Comparison of ENCODE assay signal across 11 cellular contexts in the genomic region with DNA sequence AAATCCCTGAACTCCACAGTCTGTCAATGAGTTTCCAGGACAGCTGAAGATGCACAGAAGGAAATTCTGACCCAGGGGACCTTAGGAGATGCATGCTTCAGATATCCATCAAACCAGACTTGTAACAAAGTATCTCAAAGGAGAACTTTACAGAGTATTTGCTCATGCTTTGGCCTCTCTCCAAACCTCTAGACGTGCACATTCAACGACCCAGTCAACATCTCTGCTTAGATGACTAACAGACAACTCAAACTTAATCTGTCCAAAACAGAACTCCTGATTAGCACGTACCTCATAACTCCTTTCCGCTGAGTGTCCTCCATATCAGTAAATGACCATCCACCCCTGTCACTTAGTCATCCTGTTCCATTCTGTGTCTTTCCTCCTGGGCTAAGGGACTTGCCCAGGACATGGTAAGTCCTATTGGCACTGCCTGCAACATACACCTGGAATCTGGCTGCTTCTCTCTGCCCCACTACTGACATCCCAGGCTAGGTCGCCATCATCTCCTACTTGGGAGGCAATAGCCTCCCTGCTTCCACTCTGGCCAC.
DNase-seq lines count a peak whose midpoint lies in the region; ATAC-seq and TF ChIP-seq lines count a peak whose summit lies in the region.
"Had no signal": no experiment of that assay in that cellular context is flagged by ENCODE, and none has a peak within 500 bp of the region (broad histone marks: within the 10 kb centered on the region; RNA-seq: fewer than 3 reads in every experiment).

No MANE protein-coding gene starts in this region.

- H3K27me3 Mint-ChIP-seq in Calu3 (ENCODE audit: unreplicated experiment) (no peaks in the 10 kb centered on the region), endodermal cell (ENCODE audit: insufficient read depth) (no peaks in the 10 kb centered on the region)

- no peak overlapping the region for H3K4me3 Mint-ChIP-seq in Calu3 (ENCODE audit: low read depth, unreplicated experiment)
- H3K4me3 Mint-ChIP-seq in endodermal cell = no peak overlapping the region
- H3K4me3 Mint-ChIP-seq: T-helper 1 cell treated with Interleukin-12 subunit alpha and Interleukin-12 subunit beta and Interleukin-4 antibody, amounts not matched to agents 30 μg/mL and 1 μg/mL, for 36 hours had no signal

- intact Hi-C loops in Calu3 (cut with micrococcal nuclease; ENCODE audit: unreplicated experiment) (no loop called here), PC-3 (cut with micrococcal nuclease) (loop anchor here (1.0 kb wide), 1 partner anchor 34 kb away; no protein-coding TSS in a partner anchor)

- H3K4me3 ChIP-seq in PC-3 (ENCODE audit: low read length) (no peak overlapping the region), endodermal cell (ENCODE audit: low read length) (peak overlapping the region; percentile 16)

- no peak overlapping the region for H2AFZ ChIP-seq in PC-3 (ENCODE audit: low read length)

- H4K20me1 ChIP-seq in PC-3 (ENCODE audit: low read length) = peaks cover 9% of the 10 kb centered on the region; the same call in 1 of the 2 replicates

- H3K36me3 ChIP-seq in PC-3 (ENCODE audit: low read depth, low read length) (no peaks in the 10 kb centered on the region), endodermal cell (ENCODE audit: control insufficient read depth, insufficient read depth, low read length) (no peaks in the 10 kb centered on the region)

- peak overlapping the region; percentile 32 for H3K27ac Mint-ChIP-seq in Calu3 (ENCODE audit: unreplicated experiment)
- no peak overlapping the region for H3K27ac Mint-ChIP-seq in endodermal cell
- H3K27ac Mint-ChIP-seq: T-helper 1 cell treated with Interleukin-12 subunit alpha and Interleukin-12 subunit beta and Interleukin-4 antibody, amounts not matched to agents 30 μg/mL and 1 μg/mL, for 36 hours had no signal

- peak; percentile 91 for ATAC-seq in PC-3
- no peak for ATAC-seq in GM19467 (IDR thresholded peaks at IDR 0.05; ENCODE audit: unreplicated experiment)

- H3K27ac ChIP-seq in PC-3 (ENCODE audit: low read length) (no peak overlapping the region), endodermal cell (ENCODE audit: low read depth, low read length) (no peak overlapping the region)
- H3K27ac ChIP-seq: HL-60 had no signal

- no peaks in the 10 kb centered on the region for H3K79me2 ChIP-seq in PC-3 (ENCODE audit: low read length)

- peaks cover 9% of the 10 kb centered on the region for H3K4me1 Mint-ChIP-seq in Calu3 (ENCODE audit: low read depth, unreplicated experiment)
- H3K4me1 Mint-ChIP-seq in endodermal cell = peaks cover 38% of the 10 kb centered on the region

- H3K27me3 ChIP-seq in PC-3 (ENCODE audit: low read length) (no peaks in the 10 kb centered on the region), endodermal cell (ENCODE audit: control insufficient read depth, insufficient read depth, low read length, poor library complexity, severe bottlenecking) (no peaks in the 10 kb centered on the region)

- DNase-seq in Calu3 (no peak), PC-3 (peak; percentile 94), endodermal cell (no peak), non-pigmented ciliary epithelial cell (ENCODE audit: low read depth) (peak; percentile 82), HEK293T (ENCODE audit: extremely low spot score) (no peak), NCI-H1436 treated with DMSO at 0.1 percent for 48 hours (lab: John Stamatoyannopoulos, UW) (no peak), COLO829 (ENCODE audit: low spot score) (no peak)
- DNase-seq: activated T-cell treated with anti-CD3 and anti-CD28 coated beads, Interleukin-2, amount 50 U/mL, for 48 hours had no signal

- H3F3A ChIP-seq in PC-3 (ENCODE audit: low read length, unreplicated experiment) = no peaks in the 10 kb centered on the region

- H3K4me1 ChIP-seq in PC-3 (ENCODE audit: insufficient read depth, low read length) = peaks cover 17% of the 10 kb centered on the region
- H3K4me1 ChIP-seq in endodermal cell (ENCODE audit: control insufficient read depth, insufficient read depth, low read length) = peaks cover 10% of the 10 kb centered on the region

- peak overlapping the region; percentile 29 for H3K4me2 ChIP-seq in PC-3 (ENCODE audit: low read length)

- H3K36me3 Mint-ChIP-seq in Calu3 (ENCODE audit: insufficient read depth, unreplicated experiment) (no peaks in the 10 kb centered on the region), endodermal cell (ENCODE audit: low read depth) (peaks cover 3% of the 10 kb centered on the region)

- CTCF ChIA-PET in Calu3 (lab: Charles Lee) = no interaction called here
- CTCF ChIA-PET in PC-3 (lab: Charles Lee) = no interaction called here
- CTCF ChIA-PET in HEK293T (lab: Yijun Ruan, JAX) = interaction anchor here (0.7 kb wide), 1 partner anchor 9 kb away, joined by 4 read pairs; no protein-coding TSS in a partner anchor

- POLR2A ChIA-PET in PC-3 (lab: Charles Lee; ENCODE audit: unreplicated experiment) = no interaction called here
- POLR2A ChIA-PET in HEK293T (lab: Yijun Ruan, JAX) = no interaction called here

- TF ChIP-seq CTCF in Calu3 (IDR thresholded peaks at IDR 0.05; ENCODE audit: unreplicated experiment) = no peak
- TF ChIP-seq CTCF in PC-3 (conservative IDR thresholded peaks at IDR 0.05; ENCODE audit: low read depth, low read length) = no peak
- TF ChIP-seq CTCF in endodermal cell (conservative IDR thresholded peaks at IDR 0.05) = no peak

- WGBS in endodermal cell (ENCODE audit: insufficient coverage in 1 of 2, insufficient read length in 1 of 2), 2 experiments = 92 to 95% methylated on average over 5 of the region's 5 CpGs

- H3K9me3 Mint-ChIP-seq in Calu3 (ENCODE audit: low read depth, unreplicated experiment) = no peaks in the 10 kb centered on the region
- no peaks in the 10 kb centered on the region for H3K9me3 Mint-ChIP-seq in endodermal cell
- H3K9me3 Mint-ChIP-seq: T-helper 1 cell treated with Interleukin-12 subunit alpha and Interleukin-12 subunit beta and Interleukin-4 antibody, amounts not matched to agents 30 μg/mL and 1 μg/mL, for 36 hours had no signal

- BruUV-seq in Calu3 (replicated peaks; lab: Mats Ljungman, UMichigan) = no TSS peak
- BruUV-seq in PC-3 (replicated peaks; lab: Mats Ljungman, UMichigan) = no TSS peak

- H3K9ac ChIP-seq in PC-3 (ENCODE audit: low read length) = no peak overlapping the region
- no peak overlapping the region for H3K9ac ChIP-seq in endodermal cell (ENCODE audit: extremely low read depth, low read length, poor library complexity, severe bottlenecking)

- H3K9me3 ChIP-seq in PC-3 (ENCODE audit: low read length) (no peaks in the 10 kb centered on the region), endodermal cell (ENCODE audit: control insufficient read depth, low read length) (no peaks in the 10 kb centered on the region)

- H3K9me2 ChIP-seq in PC-3 (replicated peaks; ENCODE audit: low read length) = no peaks in the 10 kb centered on the region

TF ChIP-seq in HEK293T, 16 proteins besides CTCF, POLR2A, EP300 and RAD21:
- TF ChIP-seq FOXK2 (IDR thresholded peaks at IDR 0.05) (no peak), LEF1 (IDR thresholded peaks at IDR 0.05; ENCODE audit: borderline replicate concordance) (no peak), HDGF (IDR thresholded peaks at IDR 0.05; ENCODE audit: borderline replicate concordance) (no peak), ELF4 (IDR thresholded peaks at IDR 0.05) (no peak), ARNT (IDR thresholded peaks at IDR 0.05) (no peak), CTBP1 (IDR thresholded peaks at IDR 0.05; ENCODE audit: borderline replicate concordance) (no peak), TARDBP (IDR thresholded peaks at IDR 0.05) (no peak)

Comparison
In these comparisons a context has a peak if more than half of its experiments do, and no peak if none do; other contexts are left out.
1. DNase-seq: peak in PC-3 (single experiment) and non-pigmented ciliary epithelial cell (single experiment); none in Calu3 (single experiment), endodermal cell (single experiment), HEK293T (single experiment), NCI-H1436 treated with DMSO at 0.1 percent for 48 hours (single experiment) and COLO829 (single experiment).